ENCODE assay signal across 16 cellular contexts in the genomic region with DNA sequence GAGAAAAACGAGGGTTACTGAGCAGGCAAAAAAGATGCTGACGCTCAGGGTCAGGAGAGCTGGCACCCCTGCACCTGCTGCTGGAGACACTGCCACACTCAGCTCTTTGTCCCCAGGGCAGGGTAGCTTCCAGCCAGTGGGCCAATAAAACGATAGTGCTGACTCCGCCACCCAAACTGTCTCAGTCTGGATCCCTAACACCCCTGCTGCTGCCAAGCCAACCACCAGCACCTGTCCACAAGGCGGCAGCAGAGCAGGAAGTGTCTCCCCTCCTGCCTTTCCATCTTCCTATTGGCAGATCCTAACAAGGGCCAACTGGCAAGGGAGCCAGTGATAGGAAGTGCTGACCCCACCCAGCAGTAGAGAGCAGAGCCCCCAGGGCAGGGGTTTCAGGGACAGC.
DNase-seq lines count a peak whose midpoint lies in the region; TF ChIP-seq lines count a peak whose summit lies in the region.
"Had no signal": no experiment of that assay in that cellular context is flagged by ENCODE, and none has a peak within 500 bp of the region (broad histone marks: within the 10 kb centered on the region; RNA-seq: fewer than 3 reads in every experiment).

No MANE protein-coding gene starts in this region.

- peaks cover 5% of the 10 kb centered on the region; the same call in 1 of the 2 replicates for H3F3A ChIP-seq in PC-9 (ENCODE audit: insufficient read depth, low read depth)

- H3K36me3 ChIP-seq in PC-9 (ENCODE audit: low read depth) = no peaks in the 10 kb centered on the region

- H3K27ac ChIP-seq in PC-9 = no peak overlapping the region
- H3K27ac ChIP-seq: parathyroid adenoma had no signal

- H3K4me2 ChIP-seq in PC-9 = no peak overlapping the region

- intact Hi-C loops in PC-9 (cut with micrococcal nuclease; ENCODE audit: unreplicated experiment) = no loop called here
- intact Hi-C loops in posterior cingulate gyrus (cut with DNase I) = no loop called here

- no peaks in the 10 kb centered on the region for H3K79me2 ChIP-seq in PC-9 (ENCODE audit: low read depth)
- H3K79me2 ChIP-seq: parathyroid adenoma had no signal

- peak; percentile 29; the same call in 1 of the 2 replicates for TF ChIP-seq CTCF in PC-9 (conservative IDR thresholded peaks at IDR 0.05)

- H3K27me3 ChIP-seq in PC-9 (ENCODE audit: insufficient read depth, low read depth) = peaks cover 25% of the 10 kb centered on the region

- no TSS peak for BruUV-seq in PC-9 (replicated peaks; lab: Mats Ljungman, UMichigan)

- DNase-seq in ELF-1 (ENCODE audit: low read depth, low spot score) (peak; percentile 63), KBM-7 (peak; percentile 11), PC-9 (no peak), iPS-NIHi7 (ENCODE audit: extremely low spot score) (peak; percentile 32), SK-N-DZ (ENCODE audit: low spot score) (no peak), NOMO-1 treated with DMSO at 0.1 percent for 48 hours (lab: John Stamatoyannopoulos, UW; ENCODE audit: unreplicated experiment) (no peak), hypothalamus (lab: John Stamatoyannopoulos, UW) (no peak), posterior cingulate gyrus (no peak)
- DNase-seq: activated CD4-positive, alpha-beta T cell treated with anti-CD3 and anti-CD28 coated beads, Interleukin-2, amount 50 U/mL, for 1 hour; activated naive CD4-positive, alpha-beta T cell; effector memory CD8-positive, alpha-beta T cell; Kasumi-1; NCI-H1436; NCI-H510A; stimulated activated CD4-positive, alpha-beta T cell treated with anti-CD3 and anti-CD28 coated beads, Interleukin-2, amount 100 ng/mL, for 48 hours had no signal

- no peak overlapping the region for H3K4me3 ChIP-seq in PC-9

- CTCF ChIA-PET in PC-9 (lab: Charles Lee) = no interaction called here

- POLR2A ChIA-PET in PC-9 (lab: Charles Lee; ENCODE audit: unreplicated experiment) = no interaction called here

- no peaks in the 10 kb centered on the region for H4K20me1 ChIP-seq in PC-9 (ENCODE audit: insufficient read depth)

- no peak overlapping the region for H2AFZ ChIP-seq in PC-9
- H2AFZ ChIP-seq: parathyroid adenoma had no signal

- no peaks in the 10 kb centered on the region for H3K4me1 ChIP-seq in PC-9 (replicated peaks; ENCODE audit: insufficient read depth)
- H3K4me1 ChIP-seq: parathyroid adenoma had no signal

- in situ Hi-C loops in KBM-7 (cut with MboI; ENCODE audit: low pct_unique_long_range_greater_than_20kb, low sequenced_read_pairs) = no loop called here

- no peaks in the 10 kb centered on the region for H3K9me3 ChIP-seq in PC-9 (ENCODE audit: insufficient read depth, low read depth)

- H3K9me2 ChIP-seq in PC-9 (ENCODE audit: insufficient read depth) = no peaks in the 10 kb centered on the region

Comparison
In these comparisons a context has a peak if more than half of its experiments do, and no peak if none do; other contexts are left out.
1. DNase-seq: peak in ELF-1 (single experiment), KBM-7 (single experiment) and iPS-NIHi7 (single experiment); none in PC-9 (0 of 2), SK-N-DZ (single experiment), NOMO-1 treated with DMSO at 0.1 percent for 48 hours (single experiment), hypothalamus (0 of 51) and posterior cingulate gyrus (0 of 10).